In the genomic region with DNA sequence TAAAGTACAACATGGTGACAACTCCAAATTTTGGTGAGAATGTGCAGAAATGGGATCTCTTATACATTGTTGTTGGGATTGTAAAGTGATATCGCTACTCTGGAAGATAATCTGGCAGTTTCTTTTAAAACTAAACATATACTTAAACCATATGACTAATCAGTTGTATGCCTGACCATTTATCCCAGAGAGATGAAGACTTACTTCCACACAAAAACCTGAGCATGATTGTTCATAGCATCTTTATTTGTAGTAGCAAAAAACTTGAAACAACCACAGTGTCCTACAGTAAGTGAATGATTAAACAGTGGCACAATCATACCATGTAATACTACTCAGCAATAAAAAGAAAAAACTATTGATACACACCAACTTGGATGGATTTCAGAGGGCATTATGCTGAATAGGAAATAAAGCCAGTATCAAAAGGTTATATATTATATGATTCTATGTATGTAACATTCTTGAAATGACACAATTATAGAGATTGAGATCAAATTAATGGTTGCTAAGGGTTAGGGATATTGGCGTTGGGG, we compare ENCODE assay signal across 21 cellular contexts.
"Had no signal": no experiment of that assay in that cellular context is flagged by ENCODE, and none has a peak within 500 bp of the region (broad histone marks: within the 10 kb centered on the region; RNA-seq: fewer than 3 reads in every experiment).

No MANE protein-coding gene starts in this region.

- H3K36me3 ChIP-seq: brain microvascular endothelial cell, cardiac muscle cell, MG63 had no signal

- H3K27ac ChIP-seq: brain microvascular endothelial cell, cardiac muscle cell had no signal

- H3K9me3 ChIP-seq: MG63 had no signal

- ATAC-seq: activated CD8-positive, alpha-beta memory T cell treated with anti-CD3 and anti-CD28 coated beads, Interleukin-2, amount 10 ng/mL, durations not matched to agents 7 days and 5 days; activated T-cell treated with anti-CD3 and anti-CD28 coated beads, Interleukin-2, amount 50 U/mL, for 4 hours; PC-3 had no signal

- H3K4me3 ChIP-seq: cardiac muscle cell, MG63 had no signal

- H3K27me3 ChIP-seq: brain microvascular endothelial cell, cardiac muscle cell, MG63 had no signal

- DNase-seq: activated B cell treated with CpG ODN at 0.5 μM for 24 hours; activated CD4-positive, alpha-beta T cell treated with anti-CD3 and anti-CD28 coated beads for 1 hour; activated CD4-positive, alpha-beta T cell treated with anti-CD3 and anti-CD28 coated beads, Interleukin-2, amount 10 ng/mL, durations not matched to agents 24 days and 14 days; activated CD4-positive, alpha-beta T cell treated with anti-CD3 and anti-CD28 coated beads, Interleukin-2, amount 50 U/mL, for 48 hours; activated CD8-positive, alpha-beta memory T cell treated with anti-CD3 and anti-CD28 coated beads, Interleukin-2, amount 10 ng/mL, durations not matched to agents 7 days and 5 days; activated effector memory CD4-positive, alpha-beta T cell treated with anti-CD3 and anti-CD28 coated beads, Interleukin-2, amount 50 U/mL, for 16 hours; activated naive CD4-positive, alpha-beta T cell treated with anti-CD3 and anti-CD28 coated beads for 36 hours; activated T-cell treated with anti-CD3 and anti-CD28 coated beads, Interleukin-2, amount 50 U/mL, for 4 hours; brain microvascular endothelial cell; MG63; MV-4-11; NCI-H1092 treated with DMSO at 0.1 percent for 48 hours; NCI-H1436 treated with DMSO at 0.1 percent for 48 hours; NCI-H187; NCI-H524; PC-3; SIG-M5; T-helper 2 cell; T1000 had no signal

- FAIRE-seq: TTC549 had no signal
